11 cellular contexts compared by ENCODE assay signal in the genomic region with DNA sequence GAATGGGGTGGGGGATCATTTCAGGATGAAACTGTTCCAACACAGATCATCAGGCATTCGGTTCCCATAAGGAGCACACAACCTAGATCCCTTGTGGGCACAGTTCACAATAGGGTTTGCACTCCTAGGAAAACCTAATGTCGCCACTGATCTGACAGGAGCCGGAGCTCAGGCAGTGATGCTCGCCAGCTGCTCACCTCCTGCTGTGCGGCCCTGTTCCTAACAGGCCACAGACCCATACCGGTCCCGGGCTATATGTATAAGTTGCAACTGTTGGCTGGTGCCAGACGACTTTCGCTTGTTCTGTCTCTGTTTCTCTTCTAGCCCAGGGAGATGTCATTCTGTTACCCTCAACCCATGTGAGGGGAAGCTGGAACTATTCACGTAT.
DNase-seq lines count a peak whose midpoint lies in the region; ATAC-seq lines count a peak whose summit lies in the region.
"Had no signal": no experiment of that assay in that cellular context is flagged by ENCODE, and none has a peak within 500 bp of the region (broad histone marks: within the 10 kb centered on the region; RNA-seq: fewer than 3 reads in every experiment).

No MANE protein-coding gene starts in this region.

- in situ Hi-C loops in KBM-7 (cut with MboI; ENCODE audit: low pct_unique_long_range_greater_than_20kb, low sequenced_read_pairs) = loop anchor here (25.0 kb wide), 1 partner anchor 163 kb away; a partner anchor contains a TSS

- DNase-seq in Right ventricle myocardium superior = peak; percentile 50
- no peak for DNase-seq in left cardiac atrium
- DNase-seq in NCI-H510A treated with DMSO at 0.1 percent for 48 hours (lab: John Stamatoyannopoulos, UW) = peak; percentile 71
- no peak for DNase-seq in left lobe of liver (ENCODE audit: low spot score)
- DNase-seq in KBM-7 = no peak
- DNase-seq in posterior vena cava (ENCODE audit: low spot score) = no peak
- DNase-seq: activated CD4-positive, alpha-beta T cell treated with anti-CD3 and anti-CD28 coated beads for 4 hours; naive thymus-derived CD8-positive, alpha-beta T cell; spleen had no signal

- ATAC-seq in Right ventricle myocardium superior (ENCODE audit: poor library complexity) (peak; percentile 38), left cardiac atrium (no peak), left lobe of liver (peak; percentile 45), HG02981 (IDR thresholded peaks at IDR 0.05; ENCODE audit: unreplicated experiment) (no peak), HG02973 (IDR thresholded peaks at IDR 0.05; ENCODE audit: unreplicated experiment) (no peak)
- ATAC-seq: naive thymus-derived CD8-positive, alpha-beta T cell had no signal

- intact Hi-C loops in Right ventricle myocardium superior (cut with DNase I) = no loop called here
- intact Hi-C loops in left cardiac atrium (cut with DNase I) = no loop called here
- intact Hi-C loops in posterior vena cava (cut with DNase I) = no loop called here

Comparison
In these comparisons a context has a peak if more than half of its experiments do, and no peak if none do; other contexts are left out.
1. ATAC-seq: peak in Right ventricle myocardium superior (single experiment) and left lobe of liver (single experiment); none in left cardiac atrium (0 of 2), HG02981 (single experiment) and HG02973 (single experiment).
2. DNase-seq: peak in Right ventricle myocardium superior (single experiment) and NCI-H510A treated with DMSO at 0.1 percent for 48 hours (single experiment); none in left cardiac atrium (single experiment), left lobe of liver (single experiment), KBM-7 (single experiment) and posterior vena cava (single experiment).